Comparison of ENCODE assay signal across 27 cellular contexts in the genomic region with DNA sequence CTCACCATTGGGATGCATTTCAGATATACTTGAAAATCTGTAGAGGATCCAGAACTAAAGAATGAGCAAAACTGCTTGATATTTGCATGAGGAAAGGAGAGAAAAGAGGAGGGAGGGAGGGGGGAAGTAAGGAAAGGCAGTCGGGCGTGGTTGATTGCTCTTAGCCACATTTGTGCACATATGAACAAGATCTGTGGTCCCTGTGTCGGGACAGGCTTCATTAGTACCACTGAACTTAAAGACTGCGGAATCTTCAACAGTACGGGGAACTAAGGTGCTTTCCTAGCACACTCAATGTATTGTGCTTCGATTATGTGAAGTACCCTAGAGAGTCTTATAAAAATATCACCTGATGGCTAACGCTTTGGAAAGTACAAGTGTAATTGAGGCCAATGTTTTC.
"Had no signal": no experiment of that assay in that cellular context is flagged by ENCODE, and none has a peak within 500 bp of the region (broad histone marks: within the 10 kb centered on the region; RNA-seq: fewer than 3 reads in every experiment).

No MANE protein-coding gene starts in this region.

- H3K27ac ChIP-seq: body of pancreas, cardiac muscle cell, lower lobe of right lung, pancreas, psoas muscle, skin epidermis, VCaP had no signal

- H3K9me3 ChIP-seq: body of pancreas, lower lobe of right lung, pancreas, psoas muscle had no signal

- H3K4me3 Mint-ChIP-seq: activated CD4-positive, alpha-beta T cell treated with anti-CD3 and anti-CD28 coated beads, Interleukin-2, amount 10 ng/mL, durations not matched to agents 7 days and 5 days; activated CD8-positive, alpha-beta memory T cell treated with anti-CD3 and anti-CD28 coated beads, Interleukin-2, amount 10 ng/mL, durations not matched to agents 7 days and 5 days; activated CD8-positive, alpha-beta T cell treated with anti-CD3 and anti-CD28 coated beads for 36 hours; activated naive CD8-positive, alpha-beta T cell treated with anti-CD3 and anti-CD28 coated beads, Interleukin-2, amount 50 U/mL, for 24 hours; activated T-helper 1 cell treated with anti-CD3 and anti-CD28 coated beads, Interleukin-12 subunit alpha, Interleukin-12 subunit beta, Interleukin-2, Interleukin-4 antibody, amounts not matched to agents 30 ng/mL and 10 ng/mL and 1 ng/mL, durations not matched to agents 14 hours and 24 hours and 36 hours; natural killer cell; stimulated activated effector memory CD8-positive, alpha-beta T cell treated with anti-CD3 and anti-CD28 coated beads, Interleukin-12 subunit alpha, Interleukin-12 subunit beta, amount 100 ng/mL, for 72 hours; T-cell; T-helper 2 cell treated with Interferon-gamma antibody and Interleukin-4, amounts not matched to agents 5 μg/mL and 100 μg/mL, for 36 hours; type B pancreatic cell had no signal

- H3K4me1 Mint-ChIP-seq: activated CD4-positive, alpha-beta T cell treated with anti-CD3 and anti-CD28 coated beads, Interleukin-2, amount 10 ng/mL, durations not matched to agents 7 days and 5 days; activated CD8-positive, alpha-beta memory T cell treated with anti-CD3 and anti-CD28 coated beads, Interleukin-2, amount 10 ng/mL, durations not matched to agents 7 days and 5 days; activated naive CD8-positive, alpha-beta T cell treated with anti-CD3 and anti-CD28 coated beads, Interleukin-2, amount 50 U/mL, for 24 hours; natural killer cell; stimulated activated effector memory CD8-positive, alpha-beta T cell treated with anti-CD3 and anti-CD28 coated beads, Interleukin-12 subunit alpha, Interleukin-12 subunit beta, amount 100 ng/mL, for 72 hours; T-cell had no signal

- ATAC-seq: activated CD4-positive, CD25-positive, alpha-beta regulatory T cell treated with anti-CD3 and anti-CD28 coated beads, Interleukin-2, amount 50 U/mL, for 24 hours; activated CD8-positive, alpha-beta memory T cell treated with anti-CD3 and anti-CD28 coated beads, Interleukin-2, amount 10 ng/mL, durations not matched to agents 7 days and 5 days; activated CD8-positive, alpha-beta T cell treated with anti-CD3 and anti-CD28 coated beads for 36 hours; activated naive CD8-positive, alpha-beta T cell treated with anti-CD3 and anti-CD28 coated beads, Interleukin-2, amount 50 U/mL, for 24 hours; body of pancreas; lower lobe of right lung; natural killer cell; pancreas; psoas muscle; right cardiac atrium; stimulated activated effector memory CD8-positive, alpha-beta T cell treated with anti-CD3 and anti-CD28 coated beads, Interleukin-12 subunit alpha, Interleukin-12 subunit beta, amount 100 ng/mL, for 72 hours; T-cell had no signal

- H3K27ac Mint-ChIP-seq: activated CD4-positive, alpha-beta T cell treated with anti-CD3 and anti-CD28 coated beads, Interleukin-2, amount 10 ng/mL, durations not matched to agents 7 days and 5 days; activated CD8-positive, alpha-beta memory T cell treated with anti-CD3 and anti-CD28 coated beads, Interleukin-2, amount 10 ng/mL, durations not matched to agents 7 days and 5 days; activated CD8-positive, alpha-beta T cell treated with anti-CD3 and anti-CD28 coated beads for 36 hours; activated naive CD8-positive, alpha-beta T cell treated with anti-CD3 and anti-CD28 coated beads, Interleukin-2, amount 50 U/mL, for 24 hours; activated T-helper 1 cell treated with anti-CD3 and anti-CD28 coated beads, Interleukin-12 subunit alpha, Interleukin-12 subunit beta, Interleukin-2, Interleukin-4 antibody, amounts not matched to agents 30 ng/mL and 10 ng/mL and 1 ng/mL, durations not matched to agents 14 hours and 24 hours and 36 hours; natural killer cell; stimulated activated effector memory CD8-positive, alpha-beta T cell treated with anti-CD3 and anti-CD28 coated beads, Interleukin-12 subunit alpha, Interleukin-12 subunit beta, amount 100 ng/mL, for 72 hours; T-cell; T-helper 2 cell treated with Interferon-gamma antibody and Interleukin-4, amounts not matched to agents 5 μg/mL and 100 μg/mL, for 36 hours; type B pancreatic cell had no signal

- H3K36me3 ChIP-seq: cardiac muscle cell, lower lobe of right lung, pancreas had no signal

- H3K9me3 Mint-ChIP-seq: activated CD4-positive, alpha-beta T cell treated with anti-CD3 and anti-CD28 coated beads, Interleukin-2, amount 10 ng/mL, durations not matched to agents 7 days and 5 days; activated CD8-positive, alpha-beta T cell treated with anti-CD3 and anti-CD28 coated beads for 36 hours; activated naive CD8-positive, alpha-beta T cell treated with anti-CD3 and anti-CD28 coated beads, Interleukin-2, amount 50 U/mL, for 24 hours; activated T-helper 1 cell treated with anti-CD3 and anti-CD28 coated beads, Interleukin-12 subunit alpha, Interleukin-12 subunit beta, Interleukin-2, Interleukin-4 antibody, amounts not matched to agents 30 ng/mL and 10 ng/mL and 1 ng/mL, durations not matched to agents 14 hours and 24 hours and 36 hours; natural killer cell; stimulated activated effector memory CD8-positive, alpha-beta T cell treated with anti-CD3 and anti-CD28 coated beads, Interleukin-12 subunit alpha, Interleukin-12 subunit beta, amount 100 ng/mL, for 72 hours; T-cell; T-helper 2 cell treated with Interferon-gamma antibody and Interleukin-4, amounts not matched to agents 5 μg/mL and 100 μg/mL, for 36 hours; type B pancreatic cell had no signal

- H3K4me3 ChIP-seq: body of pancreas, cardiac muscle cell, lower lobe of right lung, pancreas, psoas muscle, skin epidermis had no signal

- DNase-seq: activated CD4-positive, alpha-beta T cell treated with anti-CD3 and anti-CD28 coated beads, Interleukin-2, amount 10 ng/mL, durations not matched to agents 7 days and 5 days; activated CD8-positive, alpha-beta memory T cell treated with anti-CD3 and anti-CD28 coated beads, Interleukin-2, amount 10 ng/mL, durations not matched to agents 7 days and 5 days; activated CD8-positive, alpha-beta T cell treated with anti-CD3 and anti-CD28 coated beads for 36 hours; activated gamma-delta T cell; activated naive CD4-positive, alpha-beta T cell treated with anti-CD3 and anti-CD28 coated beads, Interleukin-2, amount 50 U/mL, for 16 hours; activated naive CD8-positive, alpha-beta T cell treated with anti-CD3 and anti-CD28 coated beads, Interleukin-2, amount 50 U/mL, for 24 hours; activated T-cell treated with anti-CD3 and anti-CD28 coated beads for 4 hours; body of pancreas; dermis blood vessel endothelial cell; effector CD8-positive, alpha-beta T cell; erythroblast; foreskin fibroblast; lower lobe of right lung; natural killer cell; pancreas; psoas muscle; right cardiac atrium; stimulated activated CD4-positive, alpha-beta T cell treated with anti-CD3 and anti-CD28 coated beads, Interleukin-1b, Interleukin-23, amount 100 ng/mL, for 48 hours; T-cell had no signal

- H3K4me1 ChIP-seq: lower lobe of right lung, pancreas, psoas muscle had no signal

- H3K27me3 ChIP-seq: body of pancreas, cardiac muscle cell, pancreas had no signal

- H3K36me3 Mint-ChIP-seq: activated CD8-positive, alpha-beta memory T cell treated with anti-CD3 and anti-CD28 coated beads, Interleukin-2, amount 10 ng/mL, durations not matched to agents 7 days and 5 days; natural killer cell; stimulated activated effector memory CD8-positive, alpha-beta T cell treated with anti-CD3 and anti-CD28 coated beads, Interleukin-12 subunit alpha, Interleukin-12 subunit beta, amount 100 ng/mL, for 72 hours; T-cell; type B pancreatic cell had no signal
